14 cellular contexts compared by ENCODE assay signal in genomic region chr12:110668480-110669192, GRCh38. TPM values are rescaled to one million over a fixed set of nuclear protein-coding genes. Genes with fewer than 3 reads are reported as not detected.
A peak's percentile ranks its signal among the peaks of the same experiment; 100 is the strongest.
DNase-seq lines count a peak whose midpoint lies in the region; ATAC-seq and TF ChIP-seq lines count a peak whose summit lies in the region.
"Had no signal": no experiment of that assay in that cellular context is flagged by ENCODE, and none has a peak within 500 bp of the region (broad histone marks: within the 10 kb centered on the region; RNA-seq: fewer than 3 reads in every experiment).

No MANE protein-coding gene starts in this region.

- peaks cover 22% of the 10 kb centered on the region for H3K9me3 Mint-ChIP-seq in T-helper 2 cell treated with Interferon-gamma antibody and Interleukin-4, amounts not matched to agents 5 μg/mL and 100 μg/mL, for 36 hours
- peaks cover 8% of the 10 kb centered on the region for H3K9me3 Mint-ChIP-seq in WTC11

- H3K36me3 Mint-ChIP-seq in T-helper 2 cell treated with Interferon-gamma antibody and Interleukin-4, amounts not matched to agents 5 μg/mL and 100 μg/mL, for 36 hours (ENCODE audit: low read depth), result peaks cover 46% of the 10 kb centered on the region
- H3K36me3 Mint-ChIP-seq in WTC11, result 0 out of 2 replicates have a peak, but pooled peaks cover 3% of the 10 kb centered on the region

- H3K4ac ChIP-seq in neuronal stem cell (ENCODE audit: low read length), result no peak overlapping the region

- H3K9me3 ChIP-seq in neuronal stem cell (replicated peaks in 1 of 2; ENCODE audit: control insufficient read depth in 2 of 2, insufficient read depth in 1 of 2, low read depth in 1 of 2, low read length in 2 of 2), result peaks cover 2 to 6% of the 10 kb centered on the region in 2 donors
- peaks cover 0 to 27% of the 10 kb centered on the region in 2 donors for H3K9me3 ChIP-seq in right atrium auricular region

- H2BK15ac ChIP-seq in neuronal stem cell (ENCODE audit: low read length), result no peak overlapping the region

- no peak for DNase-seq in T-helper 2 cell treated with Interferon-gamma antibody and Interleukin-4, amounts not matched to agents 5 μg/mL and 100 μg/mL, for 36 hours (ENCODE audit: low spot score)
- DNase-seq in T-helper 2 cell, result no peak
- DNase-seq in WTC11 (ENCODE audit: low spot score), result no peak
- DNase-seq in neuronal stem cell (ENCODE audit: low spot score), result no peak
- DNase-seq in GDM1 (lab: John Stamatoyannopoulos, UW), result no peak
- no peak for DNase-seq in right atrium auricular region (ENCODE audit: low spot score)
- DNase-seq in hippocampal formation (lab: John Stamatoyannopoulos, UW), result no peak
- DNase-seq: activated CD8-positive, alpha-beta memory T cell treated with anti-CD3 and anti-CD28 coated beads, Interleukin-2, amount 50 U/mL, for 48 hours; MV-4-11; NCI-H345 had no signal

- H2AFZ ChIP-seq in neuronal stem cell (ENCODE audit: low read length), result no peak overlapping the region

- no peak overlapping the region for H2AK5ac ChIP-seq in neuronal stem cell (ENCODE audit: low read depth, low read length)

- H3K27ac ChIP-seq in neuronal stem cell (replicated peaks; ENCODE audit: low read length), result no peak overlapping the region
- no peak overlapping the region for H3K27ac ChIP-seq in right atrium auricular region
- H3K27ac ChIP-seq: tibial nerve had no signal

- ATAC-seq in GM21576 (IDR thresholded peaks at IDR 0.05; ENCODE audit: unreplicated experiment) (peak; percentile 5), WTC11 (no peak)

- CTCF ChIA-PET in WTC11 (lab: Charles Lee), result no interaction called here

- no peak overlapping the region for H3K4me2 ChIP-seq in neuronal stem cell (ENCODE audit: insufficient read depth, low read length, poor library complexity, severe bottlenecking)

- no peak overlapping the region for H3K18ac ChIP-seq in neuronal stem cell (ENCODE audit: low read length)

- POLR2A ChIA-PET in WTC11 (lab: Charles Lee), result no interaction called here

- peaks cover 25% of the 10 kb centered on the region for H3K4me1 Mint-ChIP-seq in T-helper 2 cell treated with Interferon-gamma antibody and Interleukin-4, amounts not matched to agents 5 μg/mL and 100 μg/mL, for 36 hours (ENCODE audit: low read depth)
- peaks cover 13% of the 10 kb centered on the region for H3K4me1 Mint-ChIP-seq in WTC11

- TF ChIP-seq CTCF in WTC11 (IDR thresholded peaks at IDR 0.05) (no peak), right atrium auricular region (IDR thresholded peaks at IDR 0.05) (no peak)

- no peak overlapping the region for H2BK5ac ChIP-seq in neuronal stem cell (ENCODE audit: low read length)

- H3K23ac ChIP-seq in neuronal stem cell (ENCODE audit: low read depth, low read length, poor library complexity), result peak overlapping the region; percentile 40

- H3K14ac ChIP-seq in neuronal stem cell (ENCODE audit: low read length), result no peak overlapping the region

- H3K4me1 ChIP-seq in neuronal stem cell (ENCODE audit: control insufficient read depth in 2 of 2, insufficient read depth in 1 of 2, low read depth in 1 of 2, low read length in 2 of 2) (no peaks in the 10 kb centered on the region), right atrium auricular region (no peaks in the 10 kb centered on the region)
- H3K4me1 ChIP-seq: tibial nerve had no signal

- no CpG with 5 or more reads among the region's 12 CpGs for WGBS in neuronal stem cell (ENCODE audit: extremely low coverage in 2 of 2, insufficient read length in 2 of 2, insufficient replicate concordance in 1 of 2), 2 donors

- no peaks in the 10 kb centered on the region for H3K27me3 Mint-ChIP-seq in T-helper 2 cell treated with Interferon-gamma antibody and Interleukin-4, amounts not matched to agents 5 μg/mL and 100 μg/mL, for 36 hours (ENCODE audit: low read depth)
- H3K27me3 Mint-ChIP-seq in WTC11 (ENCODE audit: low read depth), result no peaks in the 10 kb centered on the region

- no peak overlapping the region for H3K9ac ChIP-seq in neuronal stem cell (ENCODE audit: low read depth, low read length, poor library complexity)

- no peak overlapping the region for H3K4me3 ChIP-seq in neuronal stem cell (ENCODE audit: low read length in 2 of 2)
- H3K4me3 ChIP-seq in right atrium auricular region, result no peak overlapping the region
- H3K4me3 ChIP-seq: skin epidermis, tibial nerve had no signal

- H4K91ac ChIP-seq in neuronal stem cell (ENCODE audit: low read depth, low read length, poor library complexity), result no peak overlapping the region

- no peak overlapping the region for H2BK120ac ChIP-seq in neuronal stem cell (ENCODE audit: low read depth, low read length)

- H3K27me3 ChIP-seq in neuronal stem cell (ENCODE audit: control insufficient read depth in 3 of 3, insufficient read depth in 3 of 3, low read depth in 1 of 3, low read length in 3 of 3) (peaks cover 0 to 4% (median 0%) of the 10 kb centered on the region in 3 experiments), right atrium auricular region (no peaks in the 10 kb centered on the region)
- H3K27me3 ChIP-seq: tibial nerve had no signal

- peak overlapping the region; percentile 54 for H3K27ac Mint-ChIP-seq in T-helper 2 cell treated with Interferon-gamma antibody and Interleukin-4, amounts not matched to agents 5 μg/mL and 100 μg/mL, for 36 hours
- peak overlapping the region; percentile 2; the same call in 1 of the 2 replicates for H3K27ac Mint-ChIP-seq in WTC11

- H3K36me3 ChIP-seq in neuronal stem cell (replicated peaks in 1 of 2; ENCODE audit: control insufficient read depth in 2 of 2, insufficient read depth in 2 of 2, low read length in 2 of 2), result no peaks in the 10 kb centered on the region
- H3K36me3 ChIP-seq in right atrium auricular region, result no peaks in the 10 kb centered on the region

- no peaks in the 10 kb centered on the region for H3K79me1 ChIP-seq in neuronal stem cell (ENCODE audit: low read depth, low read length)

- no peak overlapping the region for H4K8ac ChIP-seq in neuronal stem cell (ENCODE audit: low read depth, low read length)

- no peak overlapping the region for H2BK12ac ChIP-seq in neuronal stem cell (ENCODE audit: low read length)

- H3K4me3 Mint-ChIP-seq in T-helper 2 cell treated with Interferon-gamma antibody and Interleukin-4, amounts not matched to agents 5 μg/mL and 100 μg/mL, for 36 hours, result no peak overlapping the region
- no peak overlapping the region for H3K4me3 Mint-ChIP-seq in WTC11

TF ChIP-seq in WTC11, 78 proteins besides CTCF, POLR2A, EP300 and RAD21:
- no peak for TF ChIP-seq RELA (CRISPR knock-in tag; IDR thresholded peaks at IDR 0.05; ENCODE audit: borderline replicate concordance)
- TF ChIP-seq GRHL2 (CRISPR knock-in tag; IDR thresholded peaks at IDR 0.05; ENCODE audit: insufficient replicate concordance, severe bottlenecking), result no peak
- TF ChIP-seq NR1H2 (CRISPR knock-in tag; IDR thresholded peaks at IDR 0.05), result no peak
- TF ChIP-seq ZNF425 (CRISPR knock-in tag; conservative IDR thresholded peaks at IDR 0.05), result no peak
- no peak for TF ChIP-seq NR2C2 (CRISPR knock-in tag; IDR thresholded peaks at IDR 0.05)
- TF ChIP-seq SMAD4 (CRISPR knock-in tag; IDR thresholded peaks at IDR 0.05), result no peak
- TF ChIP-seq, protein P1, sequence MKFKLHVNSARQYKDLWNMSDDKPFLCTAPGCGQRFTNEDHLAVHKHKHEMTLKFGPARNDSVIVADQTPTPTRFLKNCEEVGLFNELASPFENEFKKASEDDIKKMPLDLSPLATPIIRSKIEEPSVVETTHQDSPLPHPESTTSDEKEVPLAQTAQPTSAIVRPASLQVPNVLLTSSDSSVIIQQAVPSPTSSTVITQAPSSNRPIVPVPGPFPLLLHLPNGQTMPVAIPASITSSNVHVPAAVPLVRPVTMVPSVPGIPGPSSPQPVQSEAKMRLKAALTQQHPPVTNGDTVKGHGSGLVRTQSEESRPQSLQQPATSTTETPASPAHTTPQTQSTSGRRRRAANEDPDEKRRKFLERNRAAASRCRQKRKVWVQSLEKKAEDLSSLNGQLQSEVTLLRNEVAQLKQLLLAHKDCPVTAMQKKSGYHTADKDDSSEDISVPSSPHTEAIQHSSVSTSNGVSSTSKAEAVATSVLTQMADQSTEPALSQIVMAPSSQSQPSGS (CRISPR knock-in tag; IDR thresholded peaks at IDR 0.05; ENCODE audit: borderline replicate concordance, low read depth), result no peak
- no peak for TF ChIP-seq TP53 (CRISPR knock-in tag; IDR thresholded peaks at IDR 0.05)
- TF ChIP-seq EMX1 (CRISPR knock-in tag; IDR thresholded peaks at IDR 0.05), result no peak
- TF ChIP-seq TEAD4 (CRISPR knock-in tag; IDR thresholded peaks at IDR 0.05), result no peak

RNA-seq across cellular contexts. Expression of gene HVCN1, which starts 20.3 kb away (rescaled TPM):
- total RNA-seq in WTC11 (2021) (5.7 to 8.4 TPM (median 7.9 TPM) in 3 replicates), right atrium auricular region (10 to 100 TPM; 21.7 to 24.1 TPM)
- 11.0 TPM for polyA plus RNA-seq in neuronal stem cell (2013, experiment 1 of 2)
- 11.1 TPM for polyA plus RNA-seq in neuronal stem cell (2013, experiment 2 of 2)
- polyA plus RNA-seq: neural cell had no signal

RNA-seq across cellular contexts. Expression of gene TCTN1, which starts 54.7 kb away (rescaled TPM):
- total RNA-seq in WTC11 (2021) (10.3 to 15.9 TPM (median 13.9 TPM) in 3 replicates), right atrium auricular region (10 to 100 TPM; 23.7 to 29.0 TPM)
- 71.4 TPM for polyA plus RNA-seq in neuronal stem cell (2013, experiment 1 of 2)
- 67.0 TPM for polyA plus RNA-seq in neuronal stem cell (2013, experiment 2 of 2)
